Comparison of ENCODE assay signal across 16 cellular contexts in the genomic region with DNA sequence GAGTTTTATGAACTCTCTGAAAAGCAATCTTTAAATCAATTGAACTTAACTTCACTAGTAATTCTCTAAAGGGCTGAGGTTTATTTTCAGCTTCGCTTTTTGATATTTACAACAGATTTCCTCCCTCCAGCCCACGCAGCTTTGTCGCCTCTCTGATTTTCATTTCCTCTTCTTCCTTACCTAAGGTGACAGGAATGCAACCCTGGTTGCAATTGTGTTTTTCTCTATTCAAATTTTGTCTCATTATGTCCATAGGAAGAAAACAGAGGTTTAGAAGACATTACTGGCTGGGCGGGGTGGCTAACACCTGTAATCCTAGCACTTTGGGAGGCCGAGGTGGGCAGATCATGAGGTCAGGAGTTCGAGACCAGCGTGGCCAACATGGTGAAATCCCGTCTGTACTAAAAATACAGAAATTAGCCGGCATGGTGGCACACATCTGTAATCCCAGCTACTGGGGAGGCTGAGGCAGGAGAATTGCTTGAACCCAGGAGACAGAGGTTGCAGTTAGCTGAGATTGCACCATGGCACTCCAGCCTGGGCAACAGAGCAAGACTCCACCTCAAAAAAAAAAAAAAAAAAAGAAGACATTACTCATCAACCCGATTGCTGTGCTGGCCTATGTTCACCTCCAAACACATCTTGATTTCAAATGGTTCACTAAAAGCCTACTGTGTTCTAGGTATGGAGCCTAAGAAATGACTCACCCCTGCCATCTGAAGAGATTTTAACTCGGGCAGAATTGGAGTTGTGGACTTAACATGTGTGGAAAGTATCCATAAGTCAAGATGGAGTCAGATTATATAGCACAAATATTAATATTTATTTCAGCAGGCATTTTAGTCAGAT. TPM values are rescaled to one million over a fixed set of nuclear protein-coding genes. Genes with fewer than 3 reads are reported as not detected.
DNase-seq lines count a peak whose midpoint lies in the region; ATAC-seq and TF ChIP-seq lines count a peak whose summit lies in the region.
"Had no signal": no experiment of that assay in that cellular context is flagged by ENCODE, and none has a peak within 500 bp of the region (broad histone marks: within the 10 kb centered on the region; RNA-seq: fewer than 3 reads in every experiment).

No MANE protein-coding gene starts in this region.

- H3K4me1 ChIP-seq in BE2C, result no peaks in the 10 kb centered on the region

- ATAC-seq in GM21619 (IDR thresholded peaks at IDR 0.05; ENCODE audit: unreplicated experiment) (peak; percentile 59), HG03460 (IDR thresholded peaks at IDR 0.05; ENCODE audit: unreplicated experiment) (peak; percentile 52)
- peak; percentile 72 for ATAC-seq in stimulated activated memory B cell treated with anti-CD40 and anti-IgM and Interleukin-4, amounts not matched to agents 10 μg/mL and 1 μg/mL and 100 μg/mL, for 72 hours
- ATAC-seq: Right ventricle myocardium inferior had no signal

- no peaks in the 10 kb centered on the region for H3K36me3 Mint-ChIP-seq in activated naive CD4-positive, alpha-beta T cell treated with anti-CD3 and anti-CD28 coated beads, Interleukin-2, amount 50 U/mL, for 24 hours
- H3K36me3 Mint-ChIP-seq in activated naive CD4-positive, alpha-beta T cell treated with anti-CD3 and anti-CD28 coated beads for 36 hours (ENCODE audit: low read depth), result no peaks in the 10 kb centered on the region
- no peaks in the 10 kb centered on the region for H3K36me3 Mint-ChIP-seq in stimulated activated memory B cell treated with anti-CD40 and anti-IgM and Interleukin-4, amounts not matched to agents 10 μg/mL and 1 μg/mL and 100 μg/mL, for 72 hours

- no peaks in the 10 kb centered on the region for H3K36me3 ChIP-seq in BE2C
- H3K36me3 ChIP-seq: upper lobe of left lung had no signal

- no peak for DNase-seq in activated naive CD4-positive, alpha-beta T cell treated with anti-CD3 and anti-CD28 coated beads for 36 hours
- no peak for DNase-seq in foreskin fibroblast
- DNase-seq in epidermal melanocyte (ENCODE audit: insufficient read length, low spot score), result no peak
- no peak for DNase-seq in BE2C
- DNase-seq: effector memory CD4-positive, alpha-beta T cell; MM.1S; NCI-H524; upper lobe of left lung had no signal

- H3K9me3 ChIP-seq in BE2C, result no peaks in the 10 kb centered on the region
- H3K9me3 ChIP-seq: upper lobe of left lung had no signal

- CTCF ChIA-PET in activated naive CD4-positive, alpha-beta T cell treated with anti-CD3 and anti-CD28 coated beads for 36 hours (lab: Charles Lee), result no interaction called here

- peaks cover 5% of the 10 kb centered on the region for H3K9me3 Mint-ChIP-seq in activated naive CD4-positive, alpha-beta T cell treated with anti-CD3 and anti-CD28 coated beads, Interleukin-2, amount 50 U/mL, for 24 hours
- H3K9me3 Mint-ChIP-seq in activated naive CD4-positive, alpha-beta T cell treated with anti-CD3 and anti-CD28 coated beads for 36 hours, result no peaks in the 10 kb centered on the region
- no peaks in the 10 kb centered on the region for H3K9me3 Mint-ChIP-seq in stimulated activated memory B cell treated with anti-CD40 and anti-IgM and Interleukin-4, amounts not matched to agents 10 μg/mL and 1 μg/mL and 100 μg/mL, for 72 hours

- no peak overlapping the region for H3K4me3 ChIP-seq in foreskin fibroblast (ENCODE audit: low read depth in 1 of 2, low read length in 2 of 2)
- H3K4me3 ChIP-seq in BE2C (ENCODE audit: low read depth, low read length), result no peak overlapping the region
- H3K4me3 ChIP-seq: skin epidermis, upper lobe of left lung had no signal

- H3K27me3 Mint-ChIP-seq in activated naive CD4-positive, alpha-beta T cell treated with anti-CD3 and anti-CD28 coated beads, Interleukin-2, amount 50 U/mL, for 24 hours, result no peaks in the 10 kb centered on the region
- H3K27me3 Mint-ChIP-seq in activated naive CD4-positive, alpha-beta T cell treated with anti-CD3 and anti-CD28 coated beads for 36 hours (ENCODE audit: low read depth), result no peaks in the 10 kb centered on the region
- no peaks in the 10 kb centered on the region for H3K27me3 Mint-ChIP-seq in stimulated activated memory B cell treated with anti-CD40 and anti-IgM and Interleukin-4, amounts not matched to agents 10 μg/mL and 1 μg/mL and 100 μg/mL, for 72 hours

- H3K4me3 Mint-ChIP-seq in activated naive CD4-positive, alpha-beta T cell treated with anti-CD3 and anti-CD28 coated beads, Interleukin-2, amount 50 U/mL, for 24 hours, result peak overlapping the region; percentile 47
- H3K4me3 Mint-ChIP-seq in activated naive CD4-positive, alpha-beta T cell treated with anti-CD3 and anti-CD28 coated beads for 36 hours, result no peak overlapping the region
- peak overlapping the region; percentile 48 for H3K4me3 Mint-ChIP-seq in stimulated activated memory B cell treated with anti-CD40 and anti-IgM and Interleukin-4, amounts not matched to agents 10 μg/mL and 1 μg/mL and 100 μg/mL, for 72 hours

- intact Hi-C loops in activated naive CD4-positive, alpha-beta T cell treated with anti-CD3 and anti-CD28 coated beads for 36 hours (cut with micrococcal nuclease), result loop anchor here (5.0 kb wide), 1 partner anchor 406 kb away; no protein-coding TSS in a partner anchor

- no peak overlapping the region for H3K27ac Mint-ChIP-seq in activated naive CD4-positive, alpha-beta T cell treated with anti-CD3 and anti-CD28 coated beads, Interleukin-2, amount 50 U/mL, for 24 hours
- no peak overlapping the region for H3K27ac Mint-ChIP-seq in activated naive CD4-positive, alpha-beta T cell treated with anti-CD3 and anti-CD28 coated beads for 36 hours
- H3K27ac Mint-ChIP-seq in stimulated activated memory B cell treated with anti-CD40 and anti-IgM and Interleukin-4, amounts not matched to agents 10 μg/mL and 1 μg/mL and 100 μg/mL, for 72 hours, result peak overlapping the region; percentile 76

- TF ChIP-seq CTCF in foreskin fibroblast (IDR thresholded peaks at IDR 0.05; ENCODE audit: low read depth, low read length) (no peak), BE2C (IDR thresholded peaks at IDR 0.05; ENCODE audit: low read depth, low read length) (no peak)

- no peaks in the 10 kb centered on the region for H3K27me3 ChIP-seq in BE2C
- H3K27me3 ChIP-seq: upper lobe of left lung had no signal

- peaks cover 86% of the 10 kb centered on the region for H3K4me1 Mint-ChIP-seq in activated naive CD4-positive, alpha-beta T cell treated with anti-CD3 and anti-CD28 coated beads, Interleukin-2, amount 50 U/mL, for 24 hours
- peaks cover 63% of the 10 kb centered on the region for H3K4me1 Mint-ChIP-seq in activated naive CD4-positive, alpha-beta T cell treated with anti-CD3 and anti-CD28 coated beads for 36 hours (ENCODE audit: low read depth)
- H3K4me1 Mint-ChIP-seq in stimulated activated memory B cell treated with anti-CD40 and anti-IgM and Interleukin-4, amounts not matched to agents 10 μg/mL and 1 μg/mL and 100 μg/mL, for 72 hours, result peaks cover 72% of the 10 kb centered on the region

RNA-seq across cellular contexts. Expression of gene VSIG4, which starts 36.8 kb away (rescaled TPM):
- total RNA-seq in activated naive CD4-positive, alpha-beta T cell treated with anti-CD3 and anti-CD28 coated beads for 36 hours, result not detected
- not detected for polyA plus RNA-seq in BE2C (2012; ENCODE audit: insufficient read depth, insufficient read length, low read depth)
- total RNA-seq: H4 had no signal
- polyA plus RNA-seq: neural cell had no signal
